Comparison of ENCODE assay signal across 8 cellular contexts in the genomic region with DNA sequence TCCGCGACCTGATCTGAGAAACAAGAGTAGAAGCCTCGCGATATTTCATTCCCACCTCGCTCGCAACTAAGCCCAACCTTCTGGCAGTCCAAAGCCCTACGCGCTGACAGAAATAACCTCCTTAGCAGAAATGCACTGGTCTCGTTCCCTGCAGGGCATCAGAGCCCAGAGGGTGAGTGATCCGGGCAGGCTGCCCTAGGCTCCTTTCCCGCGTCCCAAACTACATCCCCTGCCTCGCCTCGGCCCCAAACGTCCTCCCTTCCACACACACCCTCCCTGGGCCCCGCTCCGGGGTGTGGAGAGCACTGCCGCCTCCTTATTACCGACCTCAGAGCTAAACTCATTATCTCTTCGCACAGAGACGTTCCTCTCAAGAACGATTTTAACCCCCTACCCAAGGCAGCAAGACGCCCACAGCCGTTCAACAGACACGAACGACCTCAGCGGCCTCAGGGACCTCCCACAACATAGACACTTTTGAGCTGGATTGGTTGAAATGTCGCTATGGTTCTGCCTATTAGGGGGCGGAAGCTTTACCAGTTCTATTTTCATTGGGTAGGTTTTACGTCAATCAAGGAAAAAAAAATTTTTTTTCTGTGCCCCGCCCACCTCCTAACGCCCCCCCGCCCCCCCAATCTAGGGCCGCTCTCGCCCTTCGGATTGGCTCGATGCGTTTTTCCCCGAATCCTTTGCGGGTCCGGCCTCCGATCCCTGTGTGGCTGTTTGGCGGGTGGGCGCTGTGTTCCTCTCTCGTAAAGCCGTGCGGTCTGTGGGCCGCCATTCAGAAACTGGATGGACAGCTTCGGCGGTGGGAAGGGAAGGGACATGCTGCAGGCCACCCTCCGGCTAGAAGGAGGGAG. TPM values are rescaled to one million over a fixed set of nuclear protein-coding genes. Genes with fewer than 3 reads are reported as not detected.
A peak's percentile ranks its signal among the peaks of the same experiment; 100 is the strongest.
DNase-seq lines count a peak whose midpoint lies in the region; ATAC-seq and TF ChIP-seq lines count a peak whose summit lies in the region.

A gene (minus strand): TSS at position 439 of the 860 bp plus-strand sequence. CDS start 95 bp downstream, at position 344.

- CTCF ChIA-PET in PC-3 (lab: Charles Lee): interaction anchor here (0.6 kb wide), 1 partner anchor 109 kb away, joined by 3 read pairs; no protein-coding TSS in a partner anchor

- H3K4me2 ChIP-seq in PC-3 (ENCODE audit: low read length): peak within 1 kb of the TSS; percentile 90

- TF ChIP-seq EP300 in Ishikawa (IDR thresholded peaks at IDR 0.05; ENCODE audit: borderline replicate concordance): no peak

- peaks cover 8% of the 10 kb centered on the region for H3F3A ChIP-seq in PC-3 (ENCODE audit: low read length, unreplicated experiment)

- H3K9ac ChIP-seq in PC-3 (ENCODE audit: low read length): peak within 1 kb of the TSS; percentile 95

- no TSS peak for BruUV-seq in PC-3 (replicated peaks; lab: Mats Ljungman, UMichigan)

- H3K79me2 ChIP-seq in PC-3 (ENCODE audit: low read length): peaks cover 51% of the 10 kb centered on the region

- POLR2A ChIA-PET in PC-3 (lab: Charles Lee; ENCODE audit: unreplicated experiment): interaction anchor here (0.5 to 1.0 kb wide), 8 partner anchors 20 to 1145 kb away, joined by 3 to 6 read pairs (median 4); no protein-coding TSS in a partner anchor

- no peak for TF ChIP-seq RAD21 in Ishikawa (IDR thresholded peaks at IDR 0.05; ENCODE audit: low read depth)

- no peak for TF ChIP-seq CTCF in PC-3 (conservative IDR thresholded peaks at IDR 0.05; ENCODE audit: low read depth, low read length)
- TF ChIP-seq CTCF in epithelial cell of proximal tubule (conservative IDR thresholded peaks at IDR 0.05; ENCODE audit: low read depth, low read length): no peak

- H3K4me3 ChIP-seq in PC-3 (ENCODE audit: low read length) (peak within 1 kb of the TSS; percentile 88), epithelial cell of proximal tubule (ENCODE audit: low read depth, low read length) (peak within 1 kb of the TSS; percentile 95)

- H3K36me3 ChIP-seq in PC-3 (ENCODE audit: low read depth, low read length): 0 out of 2 replicates have a peak, but pooled peaks cover 5% of the 10 kb centered on the region

- no peaks in the 10 kb centered on the region for H4K20me1 ChIP-seq in PC-3 (ENCODE audit: low read length)

- DNase-seq in DMS153 treated with DMSO at 0.1 percent for 48 hours (lab: John Stamatoyannopoulos, UW; ENCODE audit: unreplicated experiment) (peak; percentile 71), PC-3 (peak; percentile 97), activated T-cell treated with anti-CD3 and anti-CD28 coated beads for 48 hours (ENCODE audit: low read depth) (peak; percentile 82), epithelial cell of proximal tubule (ENCODE audit: low read depth) (peak; percentile 90), mucosa of gallbladder (ENCODE audit: low spot score) (peak; percentile 93)
- peak; percentile 67 to 79 for DNase-seq in stimulated activated CD8-positive, alpha-beta memory T cell treated with anti-CD3 and anti-CD28 coated beads, Interleukin-4, amount 100 ng/mL, for 4 hours (ENCODE audit: low read depth in 2 of 2, low spot score in 1 of 2)

- intact Hi-C loops in PC-3 (cut with micrococcal nuclease): loop anchor here (5.0 kb wide), 1 partner anchor 58 kb away; no protein-coding TSS in a partner anchor

- H3K4me1 ChIP-seq in PC-3 (ENCODE audit: insufficient read depth, low read length): peaks cover 35% of the 10 kb centered on the region

- ATAC-seq in GM21619 (IDR thresholded peaks at IDR 0.05; ENCODE audit: unreplicated experiment) (peak; percentile 91), PC-3 (peak; percentile 90)

- H2AFZ ChIP-seq in PC-3 (ENCODE audit: low read length): peak within 1 kb of the TSS; percentile 97

- H3K27me3 ChIP-seq in PC-3 (ENCODE audit: low read length): no peaks in the 10 kb centered on the region

- no peaks in the 10 kb centered on the region for H3K9me2 ChIP-seq in PC-3 (replicated peaks; ENCODE audit: low read length)

- H3K9me3 ChIP-seq in PC-3 (ENCODE audit: low read length): no peaks in the 10 kb centered on the region

- peak within 1 kb of the TSS; percentile 82 for H3K27ac ChIP-seq in PC-3 (ENCODE audit: low read length)

TF ChIP-seq in Ishikawa, 13 proteins besides CTCF, POLR2A, EP300 and RAD21:
- TF ChIP-seq, protein P1, sequence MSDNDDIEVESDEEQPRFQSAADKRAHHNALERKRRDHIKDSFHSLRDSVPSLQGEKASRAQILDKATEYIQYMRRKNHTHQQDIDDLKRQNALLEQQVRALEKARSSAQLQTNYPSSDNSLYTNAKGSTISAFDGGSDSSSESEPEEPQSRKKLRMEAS (IDR thresholded peaks at IDR 0.05): peak; percentile 88
- peak; percentile 43; the same call in 1 of the 2 replicates for TF ChIP-seq ZBTB7A (IDR thresholded peaks at IDR 0.05; ENCODE audit: low read depth)
- TF ChIP-seq CREB1 (IDR thresholded peaks at IDR 0.05; ENCODE audit: low read depth): no peak
- no peak for TF ChIP-seq FOXM1 (IDR thresholded peaks at IDR 0.05; ENCODE audit: borderline replicate concordance, low read depth)
- TF ChIP-seq, protein P2, sequence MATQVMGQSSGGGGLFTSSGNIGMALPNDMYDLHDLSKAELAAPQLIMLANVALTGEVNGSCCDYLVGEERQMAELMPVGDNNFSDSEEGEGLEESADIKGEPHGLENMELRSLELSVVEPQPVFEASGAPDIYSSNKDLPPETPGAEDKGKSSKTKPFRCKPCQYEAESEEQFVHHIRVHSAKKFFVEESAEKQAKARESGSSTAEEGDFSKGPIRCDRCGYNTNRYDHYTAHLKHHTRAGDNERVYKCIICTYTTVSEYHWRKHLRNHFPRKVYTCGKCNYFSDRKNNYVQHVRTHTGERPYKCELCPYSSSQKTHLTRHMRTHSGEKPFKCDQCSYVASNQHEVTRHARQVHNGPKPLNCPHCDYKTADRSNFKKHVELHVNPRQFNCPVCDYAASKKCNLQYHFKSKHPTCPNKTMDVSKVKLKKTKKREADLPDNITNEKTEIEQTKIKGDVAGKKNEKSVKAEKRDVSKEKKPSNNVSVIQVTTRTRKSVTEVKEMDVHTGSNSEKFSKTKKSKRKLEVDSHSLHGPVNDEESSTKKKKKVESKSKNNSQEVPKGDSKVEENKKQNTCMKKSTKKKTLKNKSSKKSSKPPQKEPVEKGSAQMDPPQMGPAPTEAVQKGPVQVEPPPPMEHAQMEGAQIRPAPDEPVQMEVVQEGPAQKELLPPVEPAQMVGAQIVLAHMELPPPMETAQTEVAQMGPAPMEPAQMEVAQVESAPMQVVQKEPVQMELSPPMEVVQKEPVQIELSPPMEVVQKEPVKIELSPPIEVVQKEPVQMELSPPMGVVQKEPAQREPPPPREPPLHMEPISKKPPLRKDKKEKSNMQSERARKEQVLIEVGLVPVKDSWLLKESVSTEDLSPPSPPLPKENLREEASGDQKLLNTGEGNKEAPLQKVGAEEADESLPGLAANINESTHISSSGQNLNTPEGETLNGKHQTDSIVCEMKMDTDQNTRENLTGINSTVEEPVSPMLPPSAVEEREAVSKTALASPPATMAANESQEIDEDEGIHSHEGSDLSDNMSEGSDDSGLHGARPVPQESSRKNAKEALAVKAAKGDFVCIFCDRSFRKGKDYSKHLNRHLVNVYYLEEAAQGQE (IDR thresholded peaks at IDR 0.05; ENCODE audit: low read depth): 0 out of 2 replicates have a peak, but pooled peaks have one; percentile 6
- TF ChIP-seq TEAD4 (IDR thresholded peaks at IDR 0.05): peak; percentile 39; the same call in 1 of the 2 replicates
- peak; percentile 90 for TF ChIP-seq YY1 (IDR thresholded peaks at IDR 0.05; ENCODE audit: low read depth)
- TF ChIP-seq EGR1 (IDR thresholded peaks at IDR 0.05): no peak
- TF ChIP-seq, protein P3, sequence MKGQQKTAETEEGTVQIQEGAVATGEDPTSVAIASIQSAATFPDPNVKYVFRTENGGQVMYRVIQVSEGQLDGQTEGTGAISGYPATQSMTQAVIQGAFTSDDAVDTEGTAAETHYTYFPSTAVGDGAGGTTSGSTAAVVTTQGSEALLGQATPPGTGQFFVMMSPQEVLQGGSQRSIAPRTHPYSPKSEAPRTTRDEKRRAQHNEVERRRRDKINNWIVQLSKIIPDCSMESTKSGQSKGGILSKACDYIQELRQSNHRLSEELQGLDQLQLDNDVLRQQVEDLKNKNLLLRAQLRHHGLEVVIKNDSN (IDR thresholded peaks at IDR 0.05): peak; percentile 9; the same call in 1 of the 2 replicates
- TF ChIP-seq TCF12 (IDR thresholded peaks at IDR 0.05; ENCODE audit: low read depth): no peak
- no peak for TF ChIP-seq NFIC (IDR thresholded peaks at IDR 0.05)
- peak; percentile 94 for TF ChIP-seq TAF1 (IDR thresholded peaks at IDR 0.05; ENCODE audit: low read depth)
- no peak for TF ChIP-seq CEBPB (IDR thresholded peaks at IDR 0.05)

RNA-seq across cellular contexts. Expression of the gene that starts here (rescaled TPM):
- total RNA-seq in PC-3 (2014; rRNA removed) (28.5 and 39.2 TPM in 2 replicates), epithelial cell of proximal tubule (16.1 and 27.8 TPM in 2 replicates), mucosa of gallbladder (15.3 TPM)

Comparison
In these comparisons a context has a peak if more than half of its experiments do, and no peak if none do; other contexts are left out.
1. Peak in every context shown above with its lines: DNase-seq, ATAC-seq, H3K4me3 ChIP-seq and H3K27ac ChIP-seq.